Comparison of ENCODE assay signal across 19 cellular contexts in the genomic region with DNA sequence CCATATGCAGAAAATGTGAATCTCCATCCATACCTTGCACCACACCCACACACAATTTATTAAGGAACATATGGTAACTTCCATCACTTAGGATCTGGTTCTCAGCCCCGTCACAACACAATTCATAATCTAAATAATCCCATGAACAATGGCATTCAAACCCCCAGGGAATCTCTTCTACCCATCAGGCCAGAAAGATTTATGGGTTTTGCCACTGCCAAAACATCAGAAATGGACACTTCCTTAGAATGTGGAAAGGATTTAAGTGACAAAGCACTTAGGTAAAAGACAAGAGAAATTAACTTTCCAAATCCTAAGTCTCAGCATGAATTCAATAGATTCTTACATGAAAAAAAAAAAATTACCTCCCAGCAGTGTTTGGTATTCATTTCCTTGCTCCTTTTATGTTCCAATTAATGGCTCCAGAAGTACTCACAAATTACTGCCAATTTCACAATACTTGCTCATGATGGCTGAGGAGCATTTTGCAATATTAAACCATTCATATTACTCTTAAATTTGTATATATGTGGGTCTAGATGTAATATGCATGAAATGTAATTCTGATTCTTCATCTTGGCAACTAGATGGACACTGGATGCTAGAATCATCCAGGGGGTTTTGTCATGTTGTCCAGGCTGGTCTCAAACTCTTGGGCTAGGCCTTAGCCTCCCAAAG. TPM values are rescaled to one million over a fixed set of nuclear protein-coding genes. Genes with fewer than 3 reads are reported as not detected.
DNase-seq lines count a peak whose midpoint lies in the region; ATAC-seq and TF ChIP-seq lines count a peak whose summit lies in the region.
"Had no signal": no experiment of that assay in that cellular context is flagged by ENCODE, and none has a peak within 500 bp of the region (broad histone marks: within the 10 kb centered on the region; RNA-seq: fewer than 3 reads in every experiment).

No MANE protein-coding gene starts in this region.

- no peak for ATAC-seq in stimulated activated naive CD8-positive, alpha-beta T cell treated with anti-CD3 and anti-CD28 coated beads, Interleukin-15, amount 100 ng/mL, for 72 hours
- ATAC-seq in GM21423 (IDR thresholded peaks at IDR 0.05; ENCODE audit: unreplicated experiment): no peak

- TF ChIP-seq POLR2A in tibial nerve (IDR thresholded peaks at IDR 0.05): no peak

- no peaks in the 10 kb centered on the region for H3K36me3 ChIP-seq in tibial nerve

- H3K9me3 Mint-ChIP-seq in stimulated activated naive CD8-positive, alpha-beta T cell treated with anti-CD3 and anti-CD28 coated beads, Interleukin-15, Interleukin-2, amounts not matched to agents 100 ng/mL and 50 ng/mL, for 24 hours: peaks cover 9% of the 10 kb centered on the region
- H3K9me3 Mint-ChIP-seq in stimulated activated naive CD8-positive, alpha-beta T cell treated with anti-CD3 and anti-CD28 coated beads, Interleukin-15, amount 100 ng/mL, for 72 hours: peaks cover 6 to 19% of the 10 kb centered on the region in 2 donors

- H3K27me3 Mint-ChIP-seq in stimulated activated naive CD8-positive, alpha-beta T cell treated with anti-CD3 and anti-CD28 coated beads, Interleukin-15, Interleukin-2, amounts not matched to agents 100 ng/mL and 50 ng/mL, for 24 hours: no peaks in the 10 kb centered on the region
- no peaks in the 10 kb centered on the region for H3K27me3 Mint-ChIP-seq in stimulated activated naive CD8-positive, alpha-beta T cell treated with anti-CD3 and anti-CD28 coated beads, Interleukin-15, amount 100 ng/mL, for 72 hours
- H3K27me3 Mint-ChIP-seq: IgD-negative memory B cell had no signal

- no peaks in the 10 kb centered on the region for H3K4me1 ChIP-seq in tibial nerve

- no peaks in the 10 kb centered on the region for H3K27me3 ChIP-seq in tibial nerve

- TF ChIP-seq EP300 in tibial nerve (IDR thresholded peaks at IDR 0.05): no peak

- peaks cover 0 to 12% (median 0%) of the 10 kb centered on the region in 4 donors for H3K9me3 ChIP-seq in tibial nerve

- H3K27ac Mint-ChIP-seq in stimulated activated naive CD8-positive, alpha-beta T cell treated with anti-CD3 and anti-CD28 coated beads, Interleukin-15, Interleukin-2, amounts not matched to agents 100 ng/mL and 50 ng/mL, for 24 hours: peak overlapping the region; percentile 8
- H3K27ac Mint-ChIP-seq in stimulated activated naive CD8-positive, alpha-beta T cell treated with anti-CD3 and anti-CD28 coated beads, Interleukin-15, amount 100 ng/mL, for 72 hours: no peak overlapping the region
- H3K27ac Mint-ChIP-seq: H9, IgD-negative memory B cell had no signal

- no peak overlapping the region for H3K4me3 Mint-ChIP-seq in stimulated activated naive CD8-positive, alpha-beta T cell treated with anti-CD3 and anti-CD28 coated beads, Interleukin-15, Interleukin-2, amounts not matched to agents 100 ng/mL and 50 ng/mL, for 24 hours
- no peak overlapping the region for H3K4me3 Mint-ChIP-seq in stimulated activated naive CD8-positive, alpha-beta T cell treated with anti-CD3 and anti-CD28 coated beads, Interleukin-15, amount 100 ng/mL, for 72 hours
- H3K4me3 Mint-ChIP-seq: H9, IgD-negative memory B cell had no signal

- H3K4me1 Mint-ChIP-seq in stimulated activated naive CD8-positive, alpha-beta T cell treated with anti-CD3 and anti-CD28 coated beads, Interleukin-15, Interleukin-2, amounts not matched to agents 100 ng/mL and 50 ng/mL, for 24 hours (ENCODE audit: low read depth): peaks cover 4% of the 10 kb centered on the region
- no peaks in the 10 kb centered on the region for H3K4me1 Mint-ChIP-seq in stimulated activated naive CD8-positive, alpha-beta T cell treated with anti-CD3 and anti-CD28 coated beads, Interleukin-15, amount 100 ng/mL, for 72 hours
- H3K4me1 Mint-ChIP-seq: H9, IgD-negative memory B cell had no signal

- H3K4me3 ChIP-seq in fibroblast of mammary gland (ENCODE audit: control insufficient read depth, low read depth, low read length) (no peak overlapping the region), tibial nerve (no peak overlapping the region)

- H3K27ac ChIP-seq in tibial nerve: no peak overlapping the region

- TF ChIP-seq CTCF in fibroblast of mammary gland (conservative IDR thresholded peaks at IDR 0.05; ENCODE audit: control insufficient read depth, insufficient read depth, low read depth, low read length) (no peak), tibial nerve (IDR thresholded peaks at IDR 0.05) (no peak)

- no peak for DNase-seq in stimulated activated naive CD8-positive, alpha-beta T cell treated with anti-CD3 and anti-CD28 coated beads, Interleukin-15, amount 100 ng/mL, for 72 hours
- DNase-seq in NOMO-1 treated with DMSO at 0.1 percent for 48 hours (lab: John Stamatoyannopoulos, UW; ENCODE audit: unreplicated experiment) (peak; percentile 58), fibroblast of mammary gland (ENCODE audit: low read depth) (peak; percentile 20), GDM1 (lab: John Stamatoyannopoulos, UW) (no peak), tibial nerve (ENCODE audit: low spot score in 2 of 2) (no peak)
- DNase-seq: ACHN, COR-L47, H9, NCI-H1436, NCI-H2029, OCI-M1, SHP77 treated with DMSO at 0.1 percent for 48 hours had no signal

- 88 to 93% methylated on average over 1 of the region's 1 CpG for WGBS in tibial nerve, 2 donors

- no peaks in the 10 kb centered on the region for H3K36me3 Mint-ChIP-seq in stimulated activated naive CD8-positive, alpha-beta T cell treated with anti-CD3 and anti-CD28 coated beads, Interleukin-15, Interleukin-2, amounts not matched to agents 100 ng/mL and 50 ng/mL, for 24 hours (ENCODE audit: low read depth)

RNA-seq across cellular contexts. Expression of a gene that starts 56.5 kb away (rescaled TPM):
- total RNA-seq in tibial nerve: not detected
- total RNA-seq: Daoy, H9, HT-29, NCI-H460, RPMI7951 had no signal

Comparison
In these comparisons a context has a peak if more than half of its experiments do, and no peak if none do; other contexts are left out.
1. DNase-seq: peak in NOMO-1 treated with DMSO at 0.1 percent for 48 hours (single experiment) and fibroblast of mammary gland (single experiment); none in stimulated activated naive CD8-positive, alpha-beta T cell treated with anti-CD3 and anti-CD28 coated beads, Interleukin-15, amount 100 ng/mL, for 72 hours (0 of 2), GDM1 (single experiment) and tibial nerve (0 of 2).